8 cellular contexts compared by ENCODE assay signal in genomic region chr6:159044899-159045727, GRCh38. TPM values are rescaled to one million over a fixed set of nuclear protein-coding genes. Genes with fewer than 3 reads are reported as not detected.
A peak's percentile ranks its signal among the peaks of the same experiment; 100 is the strongest.
DNase-seq lines count a peak whose midpoint lies in the region; ATAC-seq and TF ChIP-seq lines count a peak whose summit lies in the region.

TSS of gene TAGAP (minus strand) at chr6:159044991. CDS start at chr6:159044146, 845 bp downstream.

- ATAC-seq in GM18520 (IDR thresholded peaks at IDR 0.05; ENCODE audit: unreplicated experiment) (peak; percentile 84), HG02870 (IDR thresholded peaks at IDR 0.05; ENCODE audit: unreplicated experiment) (peak; percentile 91)

- H3K36me3 ChIP-seq in Peyer's patch: no peaks in the 10 kb centered on the region

- H3K4me3 ChIP-seq in Peyer's patch: peak within 1 kb of the TSS; percentile 45 to 51 (median 46)

- DNase-seq in Peyer's patch (peak in 2 of 3 donors; percentile 95 to 96), kidney glomerular epithelial cell (lab: John Stamatoyannopoulos, UW) (peak; percentile 8), NCI-H1105 (lab: John Stamatoyannopoulos, UW) (no peak), COR-L47 (lab: John Stamatoyannopoulos, UW) (no peak)
- peak; percentile 45 to 75 for DNase-seq in activated T-helper 1 cell treated with anti-CD3 and anti-CD28 coated beads, Interleukin-2, amount 50 U/mL, for 16 hours (ENCODE audit: low read depth in 1 of 2, low spot score in 1 of 2)
- DNase-seq in stimulated activated CD4-positive, alpha-beta T cell treated with anti-CD3 and anti-CD28 coated beads, TNF-alpha, amount 100 ng/mL, for 24 hours (ENCODE audit: low read depth in 3 of 3): peak; percentile 74 to 82 (median 75)

- TF ChIP-seq POLR2A in Peyer's patch (IDR thresholded peaks at IDR 0.05): peak; percentile 71 to 75

- H3K27ac ChIP-seq in Peyer's patch: peak within 1 kb of the TSS; percentile 57 to 86 (median 80)

- no peaks in the 10 kb centered on the region for H3K27me3 ChIP-seq in Peyer's patch

- H3K9me3 ChIP-seq in Peyer's patch: no peaks in the 10 kb centered on the region

- no peak for TF ChIP-seq CTCF in Peyer's patch (IDR thresholded peaks at IDR 0.05)

- peaks cover 0 to 17% (median 7%) of the 10 kb centered on the region in 4 donors for H3K4me1 ChIP-seq in Peyer's patch

RNA-seq across cellular contexts. Expression of gene TAGAP, which starts in this region (rescaled TPM):
- 10 to 100 TPM in 1 of 4 donors, 1 to 10 TPM in 3; 3.9 to 18.2 (median 5.4) TPM for total RNA-seq in Peyer's patch

Comparison
In these comparisons a context has a peak if more than half of its experiments do, and no peak if none do; other contexts are left out.
1. DNase-seq: peak in Peyer's patch (2 of 3), activated T-helper 1 cell treated with anti-CD3 and anti-CD28 coated beads, Interleukin-2, amount 50 U/mL, for 16 hours (2 of 2), kidney glomerular epithelial cell (single experiment) and stimulated activated CD4-positive, alpha-beta T cell treated with anti-CD3 and anti-CD28 coated beads, TNF-alpha, amount 100 ng/mL, for 24 hours (3 of 3); none in NCI-H1105 (single experiment) and COR-L47 (single experiment).